32 cellular contexts compared by ENCODE assay signal in the genomic region with DNA sequence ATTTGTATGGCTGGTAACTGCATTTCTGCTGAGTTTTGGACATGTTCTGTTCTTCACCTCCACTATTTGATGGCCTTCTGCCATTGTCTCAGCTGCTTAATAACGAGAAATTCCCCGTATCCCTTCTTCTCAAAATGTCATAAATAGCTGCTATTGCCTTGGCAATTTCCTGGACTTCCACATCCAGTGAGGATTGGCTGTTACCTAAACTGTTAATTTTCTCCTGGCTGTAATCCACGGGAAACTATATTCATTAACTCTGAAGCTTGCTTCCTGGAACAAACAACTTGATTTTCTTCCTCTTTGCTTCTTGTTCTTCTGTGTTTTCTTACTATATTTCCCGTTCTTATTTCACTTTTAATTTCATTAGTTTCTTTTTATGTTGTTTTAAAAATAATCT.
A peak's percentile ranks its signal among the peaks of the same experiment; 100 is the strongest.
DNase-seq lines count a peak whose midpoint lies in the region; ATAC-seq, FAIRE-seq and TF ChIP-seq lines count a peak whose summit lies in the region.
"Had no signal": no experiment of that assay in that cellular context is flagged by ENCODE, and none has a peak within 500 bp of the region (broad histone marks: within the 10 kb centered on the region; RNA-seq: fewer than 3 reads in every experiment).

No MANE protein-coding gene starts in this region.

- H3K4me1 ChIP-seq in astrocyte (ENCODE audit: insufficient read depth, low read length) (no peaks in the 10 kb centered on the region), fibroblast of lung (ENCODE audit: control insufficient read depth, extremely low read depth, insufficient read depth, low read length) (no peaks in the 10 kb centered on the region), parathyroid adenoma (no peaks in the 10 kb centered on the region), neuronal stem cell (ENCODE audit: control insufficient read depth in 2 of 2, insufficient read depth in 1 of 2, low read depth in 1 of 2, low read length in 2 of 2) (no peaks in the 10 kb centered on the region)
- H3K4me1 ChIP-seq: sigmoid colon had no signal

- no peak overlapping the region for H3K18ac ChIP-seq in neuronal stem cell (ENCODE audit: low read length)

- H3K4me3 ChIP-seq in astrocyte (ENCODE audit: insufficient read depth, low read depth, low read length) (no peak overlapping the region), fibroblast of lung (replicated peaks in 1 of 4; ENCODE audit: control extremely low read depth in 1 of 4, insufficient read depth in 1 of 4, low read depth in 3 of 4, low read length in 4 of 4) (peak overlapping the region in 1 of 4 experiments; percentile 34), parathyroid adenoma (ENCODE audit: low read depth, low read length) (no peak overlapping the region), neuronal stem cell (ENCODE audit: low read length in 2 of 2) (no peak overlapping the region)
- H3K4me3 ChIP-seq: sigmoid colon had no signal

- H3K27ac Mint-ChIP-seq in HFFc6 (no peak overlapping the region), astrocyte (ENCODE audit: unreplicated experiment) (no peak overlapping the region)
- H3K27ac Mint-ChIP-seq: activated naive CD4-positive, alpha-beta T cell treated with anti-CD3 and anti-CD28 coated beads, Interleukin-2, amount 50 U/mL, for 24 hours; activated T-helper 17 cell treated with anti-CD3 and anti-CD28 coated beads, Interleukin-2, amount 50 U/mL, for 72 hours; natural killer cell; WTC11 had no signal

- no peak overlapping the region for H2AK5ac ChIP-seq in neuronal stem cell (ENCODE audit: low read depth, low read length)

- H3K79me2 ChIP-seq in astrocyte (ENCODE audit: insufficient read depth, low read length) (no peaks in the 10 kb centered on the region), fibroblast of lung (ENCODE audit: control insufficient read depth, insufficient read depth, low read length) (no peaks in the 10 kb centered on the region), parathyroid adenoma (no peaks in the 10 kb centered on the region)

- H3K27ac ChIP-seq in astrocyte (ENCODE audit: low read depth, low read length) (no peak overlapping the region), fibroblast of lung (ENCODE audit: insufficient read depth, low read length) (no peak overlapping the region), parathyroid adenoma (no peak overlapping the region), neuronal stem cell (replicated peaks; ENCODE audit: low read length) (no peak overlapping the region)
- H3K27ac ChIP-seq: dorsolateral prefrontal cortex, epithelial cell of prostate, heart left ventricle, KMS-11, sigmoid colon had no signal

- no peaks in the 10 kb centered on the region for H3K36me3 ChIP-seq in astrocyte (ENCODE audit: insufficient read depth, low read length)
- no peaks in the 10 kb centered on the region for H3K36me3 ChIP-seq in fibroblast of lung (ENCODE audit: control insufficient read depth, insufficient read depth, low read length)
- no peaks in the 10 kb centered on the region for H3K36me3 ChIP-seq in parathyroid adenoma (ENCODE audit: control insufficient read depth, insufficient read depth, low read length)
- H3K36me3 ChIP-seq in neuronal stem cell (replicated peaks in 1 of 2; ENCODE audit: control insufficient read depth in 2 of 2, insufficient read depth in 2 of 2, low read length in 2 of 2) = no peaks in the 10 kb centered on the region
- H3K36me3 ChIP-seq: heart left ventricle, sigmoid colon had no signal

- H3K27me3 Mint-ChIP-seq in HFFc6 (ENCODE audit: insufficient read depth) (peaks cover 3% of the 10 kb centered on the region), astrocyte (ENCODE audit: low read depth, unreplicated experiment) (peaks cover 3% of the 10 kb centered on the region)

- H3K4me2 ChIP-seq in astrocyte (ENCODE audit: low read length) (no peak overlapping the region), fibroblast of lung (ENCODE audit: extremely low read depth, insufficient read depth, low read length) (no peak overlapping the region), parathyroid adenoma (ENCODE audit: low read length) (peak overlapping the region; percentile 4), neuronal stem cell (ENCODE audit: insufficient read depth, low read length, poor library complexity, severe bottlenecking) (no peak overlapping the region)
- H3K4me2 ChIP-seq: KMS-11 had no signal

- no peak overlapping the region for H4K8ac ChIP-seq in neuronal stem cell (ENCODE audit: low read depth, low read length)

- no peak overlapping the region for H2BK12ac ChIP-seq in neuronal stem cell (ENCODE audit: low read length)

- H3K14ac ChIP-seq in neuronal stem cell (ENCODE audit: low read length) = no peak overlapping the region

- H3K9me3 Mint-ChIP-seq in HFFc6 (no peaks in the 10 kb centered on the region), astrocyte (ENCODE audit: unreplicated experiment) (no peaks in the 10 kb centered on the region)
- H3K9me3 Mint-ChIP-seq: activated naive CD4-positive, alpha-beta T cell treated with anti-CD3 and anti-CD28 coated beads, Interleukin-2, amount 50 U/mL, for 24 hours; activated T-helper 17 cell treated with anti-CD3 and anti-CD28 coated beads, Interleukin-2, amount 50 U/mL, for 72 hours; central memory CD8-positive, alpha-beta T cell; natural killer cell; WTC11 had no signal

- no peak overlapping the region for H3K23ac ChIP-seq in neuronal stem cell (ENCODE audit: low read depth, low read length, poor library complexity)

- no peaks in the 10 kb centered on the region for H3K9me3 ChIP-seq in astrocyte (ENCODE audit: insufficient read depth, low read depth, low read length)
- no peaks in the 10 kb centered on the region for H3K9me3 ChIP-seq in fibroblast of lung (ENCODE audit: control insufficient read depth, insufficient read depth, low read depth, low read length)
- no peaks in the 10 kb centered on the region for H3K9me3 ChIP-seq in parathyroid adenoma (ENCODE audit: control insufficient read depth, low read length)
- H3K9me3 ChIP-seq in neuronal stem cell (replicated peaks in 1 of 2; ENCODE audit: control insufficient read depth in 2 of 2, insufficient read depth in 1 of 2, low read depth in 1 of 2, low read length in 2 of 2) = no peaks in the 10 kb centered on the region
- H3K9me3 ChIP-seq: heart left ventricle, sigmoid colon had no signal

- DNase-seq in HFFc6 (no peak), astrocyte (ENCODE audit: low read depth) (no peak), fibroblast of lung (ENCODE audit: low read depth in 2 of 2) (no peak), NCI-H526 (lab: John Stamatoyannopoulos, UW) (no peak), neuronal stem cell (ENCODE audit: low spot score) (no peak)
- DNase-seq: activated CD4-positive, alpha-beta T cell treated with anti-CD3 and anti-CD28 coated beads, Interleukin-2, amount 50 U/mL, for 48 hours; activated CD8-positive, alpha-beta memory T cell treated with anti-CD3 and anti-CD28 coated beads, Interleukin-2, amount 50 U/mL, for 4 hours; AML-193; aorta; dorsolateral prefrontal cortex; foreskin fibroblast; GDM1; heart left ventricle; left cardiac atrium; natural killer cell; NCI-H1092; NCI-H2029 treated with DMSO at 0.1 percent for 48 hours; NCI-H2227 treated with DMSO at 0.1 percent for 48 hours; NCI-H82; PC-3; posterior cingulate gyrus; Right ventricle myocardium superior; sigmoid colon had no signal

- peaks cover 15% of the 10 kb centered on the region for H3K4me1 Mint-ChIP-seq in HFFc6 (ENCODE audit: low read depth)
- H3K4me1 Mint-ChIP-seq in astrocyte (ENCODE audit: low read depth, unreplicated experiment) = no peaks in the 10 kb centered on the region
- H3K4me1 Mint-ChIP-seq: activated naive CD4-positive, alpha-beta T cell treated with anti-CD3 and anti-CD28 coated beads, Interleukin-2, amount 50 U/mL, for 24 hours; activated T-helper 17 cell treated with anti-CD3 and anti-CD28 coated beads, Interleukin-2, amount 50 U/mL, for 72 hours; central memory CD8-positive, alpha-beta T cell; natural killer cell had no signal

- no peak overlapping the region for H3K4ac ChIP-seq in neuronal stem cell (ENCODE audit: low read length)

- no peak for FAIRE-seq in astrocyte (lab: Jason Lieb, UNC)
- FAIRE-seq: HTR-8/SVneo had no signal

- ATAC-seq in HG03442 (IDR thresholded peaks at IDR 0.05; ENCODE audit: unreplicated experiment) = no peak
- ATAC-seq: activated T-helper 17 cell treated with anti-CD3 and anti-CD28 coated beads, Interleukin-2, amount 50 U/mL, for 72 hours; heart left ventricle; natural killer cell; PC-3; WTC11 had no signal

- TF ChIP-seq CTCF in HFFc6 (IDR thresholded peaks at IDR 0.05) (no peak), astrocyte (IDR thresholded peaks at IDR 0.05; ENCODE audit: insufficient read depth, low read depth, low read length) (no peak), fibroblast of lung (conservative IDR thresholded peaks at IDR 0.05 in 1 of 2, IDR thresholded peaks at IDR 0.05 in 1 of 2; ENCODE audit: low read depth in 1 of 2, low read length in 2 of 2) (no peak), parathyroid adenoma (IDR thresholded peaks at IDR 0.05) (no peak)

- no peak overlapping the region for H3K9ac ChIP-seq in astrocyte (ENCODE audit: low read length)
- H3K9ac ChIP-seq in fibroblast of lung (ENCODE audit: insufficient read depth, low read length) = no peak overlapping the region
- H3K9ac ChIP-seq in parathyroid adenoma = no peak overlapping the region
- H3K9ac ChIP-seq in neuronal stem cell (ENCODE audit: low read depth, low read length, poor library complexity) = no peak overlapping the region
- H3K9ac ChIP-seq: KMS-11 had no signal

- H2BK15ac ChIP-seq in neuronal stem cell (ENCODE audit: low read length) = no peak overlapping the region

- no peaks in the 10 kb centered on the region for H3K79me1 ChIP-seq in neuronal stem cell (ENCODE audit: low read depth, low read length)

- H3K4me3 Mint-ChIP-seq in HFFc6 = peak overlapping the region; percentile 56; the same call in 1 of the 2 replicates
- no peak overlapping the region for H3K4me3 Mint-ChIP-seq in astrocyte (ENCODE audit: unreplicated experiment)
- H3K4me3 Mint-ChIP-seq: activated naive CD4-positive, alpha-beta T cell treated with anti-CD3 and anti-CD28 coated beads, Interleukin-2, amount 50 U/mL, for 24 hours; activated T-helper 17 cell treated with anti-CD3 and anti-CD28 coated beads, Interleukin-2, amount 50 U/mL, for 72 hours; central memory CD8-positive, alpha-beta T cell; natural killer cell; WTC11 had no signal

- H2BK5ac ChIP-seq in neuronal stem cell (ENCODE audit: low read length) = no peak overlapping the region

- no peak overlapping the region for H2BK120ac ChIP-seq in neuronal stem cell (ENCODE audit: low read depth, low read length)

- H4K20me1 ChIP-seq in astrocyte (ENCODE audit: insufficient read depth, low read length) = no peaks in the 10 kb centered on the region
- H4K20me1 ChIP-seq in fibroblast of lung (ENCODE audit: control insufficient read depth, extremely low read depth, insufficient read depth, low read length) = no peaks in the 10 kb centered on the region

- WGBS in neuronal stem cell (ENCODE audit: extremely low coverage in 2 of 2, insufficient read length in 2 of 2, insufficient replicate concordance in 1 of 2), 2 donors = no CpG with 5 or more reads among the region's 4 CpGs

- H2AFZ ChIP-seq in astrocyte (ENCODE audit: low read depth, low read length) = peak overlapping the region; percentile 45
- peak overlapping the region; percentile 39 for H2AFZ ChIP-seq in fibroblast of lung (ENCODE audit: low read length)
- no peak overlapping the region for H2AFZ ChIP-seq in parathyroid adenoma
- no peak overlapping the region for H2AFZ ChIP-seq in neuronal stem cell (ENCODE audit: low read length)

- H3K27me3 ChIP-seq in astrocyte (ENCODE audit: insufficient read depth, low read length) (no peaks in the 10 kb centered on the region), fibroblast of lung (ENCODE audit: control insufficient read depth, insufficient read depth, low read length) (no peaks in the 10 kb centered on the region), parathyroid adenoma (ENCODE audit: control insufficient read depth, insufficient read depth, low read length) (no peaks in the 10 kb centered on the region), neuronal stem cell (ENCODE audit: control insufficient read depth in 3 of 3, insufficient read depth in 3 of 3, low read depth in 1 of 3, low read length in 3 of 3) (no peaks in the 10 kb centered on the region)
- H3K27me3 ChIP-seq: heart left ventricle, sigmoid colon had no signal

- H3K36me3 Mint-ChIP-seq in HFFc6 (ENCODE audit: low read depth) (no peaks in the 10 kb centered on the region), astrocyte (ENCODE audit: low read depth, unreplicated experiment) (no peaks in the 10 kb centered on the region)
- H3K36me3 Mint-ChIP-seq: activated naive CD4-positive, alpha-beta T cell treated with anti-CD3 and anti-CD28 coated beads, Interleukin-2, amount 50 U/mL, for 24 hours; natural killer cell; WTC11 had no signal

- no peak overlapping the region for H4K91ac ChIP-seq in neuronal stem cell (ENCODE audit: low read depth, low read length, poor library complexity)

Comparison
In these comparisons a context has a peak if more than half of its experiments do, and no peak if none do; other contexts are left out.
1. H2AFZ ChIP-seq: peak in astrocyte (single experiment) and fibroblast of lung (single experiment); none in parathyroid adenoma (single experiment) and neuronal stem cell (single experiment).